In genomic region chr7:25603427-25603740, GRCh38 we compare ENCODE assay signal across 7 cellular contexts.
DNase-seq lines count a peak whose midpoint lies in the region; ATAC-seq and TF ChIP-seq lines count a peak whose summit lies in the region.
"Not testable (repeated sequence)": the region's sequence is repeated elsewhere in the genome, so short reads cannot be mapped to it uniquely, and the experiment has no call there.

No MANE protein-coding gene starts in this region.

- H3K4me1 ChIP-seq in iPS DF 6.9 (ENCODE audit: control insufficient read depth, insufficient read depth, low read length); spleen: not testable (repeated sequence)

- no CpG with 5 or more reads among the region's 9 CpGs for WGBS in iPS DF 6.9 (ENCODE audit: insufficient coverage, insufficient read length)
- WGBS in spleen, 5 donors = 29 to 35% methylated on average over 1 to 2 of the region's 9 CpGs; no CpG with 5 or more reads in 3 of the 5 donors

- TF ChIP-seq CTCF in coronary artery (IDR thresholded peaks at IDR 0.05); nephron (IDR thresholded peaks at IDR 0.05; ENCODE audit: unreplicated experiment in 3 of 3): not testable (repeated sequence)
- TF ChIP-seq CTCF in spleen (IDR thresholded peaks at IDR 0.05 in 8 of 11, conservative IDR thresholded peaks at IDR 0.05 in 3 of 11) = peak in 1 of 11 experiments; percentile 9

- peak overlapping the region in 1 of 2 donors; percentile 22 for H3K27ac ChIP-seq in coronary artery
- not testable (repeated sequence) for H3K27ac ChIP-seq in iPS DF 6.9 (ENCODE audit: low read length)
- peak overlapping the region in 4 of 8 donors; percentile 38 to 63 (median 52) for H3K27ac ChIP-seq in spleen

- CTCF ChIA-PET in HEK293T (lab: Yijun Ruan, JAX); activated naive CD4-positive, alpha-beta T cell treated with anti-CD3 and anti-CD28 coated beads for 36 hours (lab: Charles Lee): not testable (repeated sequence)

- H3K36me3 Mint-ChIP-seq in T-helper 17 cell (ENCODE audit: low read depth); activated naive CD4-positive, alpha-beta T cell treated with anti-CD3 and anti-CD28 coated beads for 36 hours (ENCODE audit: low read depth); nephron (ENCODE audit: low read depth): not testable (repeated sequence)

- peak overlapping the region; percentile 66 for H3K4me3 ChIP-seq in coronary artery
- peak overlapping the region; percentile 19; the same call in 1 of the 2 replicates for H3K4me3 ChIP-seq in iPS DF 6.9 (ENCODE audit: low read length)
- peak overlapping the region in 5 of 8 donors; percentile 17 to 63 (median 29) for H3K4me3 ChIP-seq in spleen

- H3K9me3 Mint-ChIP-seq in activated naive CD4-positive, alpha-beta T cell treated with anti-CD3 and anti-CD28 coated beads for 36 hours; nephron: not testable (repeated sequence)

- H3K4me1 Mint-ChIP-seq in T-helper 17 cell; activated naive CD4-positive, alpha-beta T cell treated with anti-CD3 and anti-CD28 coated beads for 36 hours (ENCODE audit: low read depth); nephron: not testable (repeated sequence)

- peaks cover 18% of the 10 kb centered on the region for H3K27me3 Mint-ChIP-seq in T-helper 17 cell
- not testable (repeated sequence) for H3K27me3 Mint-ChIP-seq in activated naive CD4-positive, alpha-beta T cell treated with anti-CD3 and anti-CD28 coated beads for 36 hours (ENCODE audit: low read depth); nephron (ENCODE audit: low read depth)

- H3K27ac Mint-ChIP-seq in T-helper 17 cell; activated naive CD4-positive, alpha-beta T cell treated with anti-CD3 and anti-CD28 coated beads for 36 hours: not testable (repeated sequence)
- peak overlapping the region in 1 of 3 experiments; percentile 61 for H3K27ac Mint-ChIP-seq in nephron

- POLR2A ChIA-PET in HEK293T (lab: Yijun Ruan, JAX) = interaction anchor here (0.9 kb wide), 1 partner anchor 124 kb away, joined by 3 read pairs; no protein-coding TSS in a partner anchor

- not testable (repeated sequence) for TF ChIP-seq POLR2A in spleen (IDR thresholded peaks at IDR 0.05)

- DNase-seq in HEK293T (ENCODE audit: extremely low spot score); T-helper 17 cell; activated naive CD4-positive, alpha-beta T cell treated with anti-CD3 and anti-CD28 coated beads for 36 hours; coronary artery (ENCODE audit: low spot score); iPS DF 6.9 (ENCODE audit: low read depth, low spot score); spleen: not testable (repeated sequence)

- not testable (repeated sequence) for H3K27me3 ChIP-seq in iPS DF 6.9 (ENCODE audit: control insufficient read depth, insufficient read depth, low read length); spleen (replicated peaks in 1 of 7)

- intact Hi-C loops in activated naive CD4-positive, alpha-beta T cell treated with anti-CD3 and anti-CD28 coated beads for 36 hours (cut with micrococcal nuclease) = loop anchor here (5.0 kb wide), 1 partner anchor 249 kb away; no protein-coding TSS in a partner anchor
- intact Hi-C loops in spleen (cut with DNase I; ENCODE audit: low total_unique reads) = not testable (repeated sequence)

- H3K9me3 ChIP-seq in T-helper 17 cell (ENCODE audit: control insufficient read depth, low read length, poor library complexity, severe bottlenecking); iPS DF 6.9 (ENCODE audit: control insufficient read depth, insufficient read depth, low read length); spleen: not testable (repeated sequence)

- ATAC-seq in T-helper 17 cell = not testable (repeated sequence)

- H3K36me3 ChIP-seq in iPS DF 6.9 (ENCODE audit: control insufficient read depth, insufficient read depth, low read length); spleen: not testable (repeated sequence)

- H3K4me3 Mint-ChIP-seq in T-helper 17 cell (peak overlapping the region; percentile 56), nephron (peak overlapping the region; percentile 72 to 79 (median 74))
- peak overlapping the region; percentile 66 for H3K4me3 Mint-ChIP-seq in activated naive CD4-positive, alpha-beta T cell treated with anti-CD3 and anti-CD28 coated beads for 36 hours

TF ChIP-seq in HEK293T, 16 proteins besides CTCF, POLR2A, EP300 and RAD21:
- 0 out of 2 replicates have a peak, but pooled peaks have one; percentile 7 for TF ChIP-seq L3MBTL2 (conservative IDR thresholded peaks at IDR 0.05)
